ENCODE assay signal across 2 cellular contexts in genomic region chr2:98752711-98753110, GRCh38. TPM values are rescaled to one million over a fixed set of nuclear protein-coding genes. Genes with fewer than 3 reads are reported as not detected.
"Had no signal": no experiment of that assay in that cellular context is flagged by ENCODE, and none has a peak within 500 bp of the region (broad histone marks: within the 10 kb centered on the region; RNA-seq: fewer than 3 reads in every experiment).

No MANE protein-coding gene starts in this region.

RNA-seq across cellular contexts. Expression of gene MGAT4A, which starts 21.8 kb away (rescaled TPM):
- total RNA-seq: RPMI7951, SJSA1 had no signal
